Comparison of ENCODE assay signal across 9 cellular contexts in the genomic region with DNA sequence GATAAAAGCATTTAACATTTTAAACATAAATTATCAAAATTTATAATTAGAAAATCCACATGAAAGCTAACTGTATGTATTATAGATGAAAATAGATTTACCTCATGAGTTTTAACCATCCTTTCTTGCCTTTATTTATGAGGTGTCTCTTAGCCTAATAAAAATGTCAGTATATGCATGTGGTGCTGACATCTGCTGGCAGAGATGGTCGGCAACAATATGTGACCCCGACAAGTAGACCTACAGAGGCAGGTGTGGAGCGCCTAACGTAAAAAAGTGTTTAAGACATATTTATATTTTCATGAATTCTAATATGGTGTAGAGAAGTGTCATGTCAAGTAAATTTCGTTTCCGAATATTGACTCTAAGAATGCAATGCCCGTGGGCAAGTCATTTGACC.
DNase-seq lines count a peak whose midpoint lies in the region; ATAC-seq and TF ChIP-seq lines count a peak whose summit lies in the region.
"Had no signal": no experiment of that assay in that cellular context is flagged by ENCODE, and none has a peak within 500 bp of the region (broad histone marks: within the 10 kb centered on the region; RNA-seq: fewer than 3 reads in every experiment).

No MANE protein-coding gene starts in this region.

- no peaks in the 10 kb centered on the region for H3K9me3 Mint-ChIP-seq in type B pancreatic cell

- TF ChIP-seq CTCF in heart right ventricle (IDR thresholded peaks at IDR 0.05) (peak in 7 of 9 donors; percentile 16 to 55 (median 38)), dorsolateral prefrontal cortex (IDR thresholded peaks at IDR 0.05 in 54 of 56, conservative IDR thresholded peaks at IDR 0.05 in 2 of 56; ENCODE audit: low read depth in 1 of 56, partially characterized antibody in 56 of 56) (peak in 47 of 56 donors; percentile 14 to 59 (median 37)), type B pancreatic cell (conservative IDR thresholded peaks at IDR 0.05) (peak; percentile 68)

- no peak overlapping the region for H3K27ac Mint-ChIP-seq in type B pancreatic cell

- intact Hi-C loops in heart right ventricle (cut with DNase I) = loop anchor here in 2 of 10 donors (5.0 kb wide), 1 partner anchor 434 kb away; no protein-coding TSS in a partner anchor
- intact Hi-C loops in Right ventricle myocardium superior (cut with DNase I) = no loop called here
- intact Hi-C loops in dorsolateral prefrontal cortex (cut with DNase I) = no loop called here

- no peaks in the 10 kb centered on the region for H3K36me3 ChIP-seq in heart right ventricle

- no peak overlapping the region for H3K27ac ChIP-seq in heart right ventricle
- H3K27ac ChIP-seq in dorsolateral prefrontal cortex = no peak overlapping the region

- ATAC-seq in heart right ventricle = no peak
- no peak for ATAC-seq in Right ventricle myocardium superior (ENCODE audit: poor library complexity)

- H3K4me1 ChIP-seq in heart right ventricle = no peaks in the 10 kb centered on the region

- H3K4me3 ChIP-seq in heart right ventricle (no peak overlapping the region), dorsolateral prefrontal cortex (no peak overlapping the region)

- H3K9me3 ChIP-seq in heart right ventricle = no peaks in the 10 kb centered on the region

- no peaks in the 10 kb centered on the region for H3K4me1 Mint-ChIP-seq in type B pancreatic cell (ENCODE audit: unreplicated experiment)

- WGBS in heart right ventricle, 2 donors = 30 to 32% methylated on average over 7 of the region's 7 CpGs

- no peaks in the 10 kb centered on the region for H3K27me3 ChIP-seq in heart right ventricle
- peaks cover 0 to 3% (median 0%) of the 10 kb centered on the region in 45 donors for H3K27me3 ChIP-seq in dorsolateral prefrontal cortex

- DNase-seq in heart right ventricle = no peak
- DNase-seq in Right ventricle myocardium superior = no peak
- DNase-seq in NCI-H2029 (lab: John Stamatoyannopoulos, UW) = peak; percentile 15
- peak in 2 of 10 donors; percentile 13 to 31 for DNase-seq in dorsolateral prefrontal cortex
- DNase-seq in type B pancreatic cell (ENCODE audit: extremely low spot score, unreplicated experiment) = no peak
- DNase-seq in T-helper 1 cell = no peak
- DNase-seq in 8988T = no peak
- DNase-seq in stimulated activated CD4-positive, alpha-beta T cell treated with anti-CD3 and anti-CD28 coated beads, Interleukin-4, amount 100 ng/mL, for 1 hour = no peak
- DNase-seq: DMS79 had no signal

- no peak overlapping the region for H3K4me3 Mint-ChIP-seq in type B pancreatic cell

- H3K27me3 Mint-ChIP-seq in type B pancreatic cell = no peaks in the 10 kb centered on the region

- no peaks in the 10 kb centered on the region for H3K36me3 Mint-ChIP-seq in type B pancreatic cell
